ENCODE assay signal across 12 cellular contexts in genomic region chr7:150447966-150448788, GRCh38. TPM values are rescaled to one million over a fixed set of nuclear protein-coding genes. Genes with fewer than 3 reads are reported as not detected.
DNase-seq lines count a peak whose midpoint lies in the region; ATAC-seq, FAIRE-seq and TF ChIP-seq lines count a peak whose summit lies in the region.
"Had no signal": no experiment of that assay in that cellular context is flagged by ENCODE, and none has a peak within 500 bp of the region (broad histone marks: within the 10 kb centered on the region; RNA-seq: fewer than 3 reads in every experiment).

No MANE protein-coding gene starts in this region.

- ATAC-seq in GM19023 (IDR thresholded peaks at IDR 0.05; ENCODE audit: unreplicated experiment) (peak; percentile 4), HG02884 (IDR thresholded peaks at IDR 0.05; ENCODE audit: unreplicated experiment) (no peak), aorta (ENCODE audit: low FRiP score) (no peak), HG02610 (IDR thresholded peaks at IDR 0.05; ENCODE audit: unreplicated experiment) (no peak)

- no peaks in the 10 kb centered on the region for H3K79me2 ChIP-seq in H1 (ENCODE audit: control insufficient read depth in 1 of 2, insufficient read depth in 2 of 2, low read length in 2 of 2)

- TF ChIP-seq CTCF in CD14-positive monocyte (IDR thresholded peaks at IDR 0.05), result no peak
- no peak for TF ChIP-seq CTCF in H1 (IDR thresholded peaks at IDR 0.05; ENCODE audit: control extremely low read depth in 1 of 3, insufficient read depth in 1 of 3, low read depth in 1 of 3, low read length in 3 of 3)
- TF ChIP-seq CTCF in progenitor cell of endocrine pancreas (IDR thresholded peaks at IDR 0.05; ENCODE audit: unreplicated experiment), result no peak

- TF ChIP-seq EP300 in H1 (IDR thresholded peaks at IDR 0.05; ENCODE audit: borderline replicate concordance in 1 of 2, low read depth in 2 of 2, low read length in 2 of 2), result no peak

- WGBS in H1 (ENCODE audit: extremely low coverage in 1 of 2, insufficient coverage in 1 of 2, insufficient read length in 1 of 2, insufficient replicate concordance in 2 of 2, low coverage in 1 of 2, low lambda C conversion rate in 2 of 2, missing lambda C conversion rate in 1 of 2), 2 experiments, result 85% methylated on average over 32 of the region's 32 CpGs; no CpG with 5 or more reads in 1 of the 2 experiments
- 75 to 78% methylated on average over 32 of the region's 32 CpGs for WGBS in aorta, 2 donors

- CTCF ChIA-PET in H1 (lab: Charles Lee; ENCODE audit: partially characterized antibody), result interaction anchor here (0.7 to 3.4 kb wide), 46 partner anchors 8 to 417 kb away, joined by 3 to 12 read pairs (median 4); partner anchors contain the start of genes GIMAP1, GIMAP2, GIMAP4 and TMEM176B

- TF ChIP-seq RAD21 in H1 (IDR thresholded peaks at IDR 0.05 in 1 of 2, conservative IDR thresholded peaks at IDR 0.05 in 1 of 2; ENCODE audit: low read depth in 2 of 2, low read length in 2 of 2), result no peak

- H3K4me2 ChIP-seq in H1 (ENCODE audit: insufficient read depth in 1 of 2, low read depth in 2 of 2, low read length in 2 of 2), result no peak overlapping the region

- peak overlapping the region; percentile 40; the same call in 1 of the 2 replicates for H3K18ac ChIP-seq in H1 (ENCODE audit: extremely low read depth, low read length)

- peaks cover 10% of the 10 kb centered on the region in 2 donors for H3K36me3 Mint-ChIP-seq in CD14-positive monocyte
- H3K36me3 Mint-ChIP-seq in IgD-negative memory B cell, result no peaks in the 10 kb centered on the region
- H3K36me3 Mint-ChIP-seq in progenitor cell of endocrine pancreas (ENCODE audit: insufficient read depth), result no peaks in the 10 kb centered on the region

- no peaks in the 10 kb centered on the region; a peak in 1 of 4 replicates for H3K9me3 ChIP-seq in H1 (ENCODE audit: insufficient read depth in 2 of 2, low read depth in 1 of 2, low read length in 1 of 2)
- peaks cover 3% of the 10 kb centered on the region for H3K9me3 ChIP-seq in aorta (ENCODE audit: control insufficient read depth, low read length)
- H3K9me3 ChIP-seq: ovary, SJCRH30 had no signal

- H3K9ac ChIP-seq in H1 (replicated peaks in 1 of 4; ENCODE audit: extremely low read depth in 1 of 4, low read depth in 3 of 4, low read length in 3 of 4), result no peak overlapping the region

- no peak for TF ChIP-seq POLR2A in H1 (IDR thresholded peaks at IDR 0.05; ENCODE audit: control extremely low read depth in 1 of 2, low read depth in 2 of 2, low read length in 2 of 2)

- H2BK20ac ChIP-seq in H1 (ENCODE audit: low read length), result no peak overlapping the region

- no peaks in the 10 kb centered on the region for H3K23me2 ChIP-seq in H1 (ENCODE audit: low read depth, low read length)

- no peak overlapping the region for H3K14ac ChIP-seq in H1 (ENCODE audit: insufficient read length)

- H3K4me3 ChIP-seq in H1 (ENCODE audit: extremely low read depth in 1 of 4, insufficient read depth in 2 of 4, low read depth in 3 of 4, low read length in 4 of 4) (no peak overlapping the region), aorta (ENCODE audit: low read length in 2 of 2) (no peak overlapping the region)
- H3K4me3 ChIP-seq: ovary, SJCRH30 had no signal

- H3K27me3 Mint-ChIP-seq in CD14-positive monocyte (ENCODE audit: low read depth in 3 of 3) (peaks cover 0 to 8% (median 7%) of the 10 kb centered on the region in 3 donors), IgD-negative memory B cell (peaks cover 15% of the 10 kb centered on the region), progenitor cell of endocrine pancreas (peaks cover 39% of the 10 kb centered on the region)

- peaks cover 0 to 12% (median 4%) of the 10 kb centered on the region in 4 experiments; a peak in 4 of 7 replicates for H3K27me3 ChIP-seq in H1 (replicated peaks in 1 of 4; ENCODE audit: control insufficient read depth in 3 of 4, extremely low read depth in 1 of 4, insufficient read depth in 3 of 4, low read length in 3 of 4)
- H3K27me3 ChIP-seq in aorta (ENCODE audit: control insufficient read depth in 1 of 2, insufficient read depth in 2 of 2, low read length in 1 of 2), result no peaks in the 10 kb centered on the region
- H3K27me3 ChIP-seq: ovary had no signal

- H4K20me1 ChIP-seq in H1 (replicated peaks in 1 of 2; ENCODE audit: control insufficient read depth in 1 of 2, insufficient read depth in 2 of 2, low read length in 2 of 2), result no peaks in the 10 kb centered on the region

- no peak overlapping the region for H3K23ac ChIP-seq in H1 (ENCODE audit: insufficient read length)

- H3K4me1 Mint-ChIP-seq in CD14-positive monocyte (peaks cover 50% of the 10 kb centered on the region), IgD-negative memory B cell (peaks cover 31 to 38% (median 38%) of the 10 kb centered on the region in 3 donors), progenitor cell of endocrine pancreas (ENCODE audit: low read depth) (peaks cover 2% of the 10 kb centered on the region)

- H3K36me3 ChIP-seq in H1 (ENCODE audit: control insufficient read depth in 2 of 4, insufficient read depth in 4 of 4, low read length in 3 of 4) (no peaks in the 10 kb centered on the region), aorta (ENCODE audit: control insufficient read depth in 1 of 2, insufficient read depth in 2 of 2, low read length in 1 of 2) (no peaks in the 10 kb centered on the region)
- H3K36me3 ChIP-seq: ovary, SJCRH30 had no signal

- H2BK5ac ChIP-seq in H1 (ENCODE audit: low read depth, low read length), result no peak overlapping the region

- intact Hi-C loops in CD14-positive monocyte (cut with micrococcal nuclease) (no loop called here), aorta (cut with DNase I) (no loop called here)

- no peak overlapping the region for H3K56ac ChIP-seq in H1 (replicated peaks; ENCODE audit: insufficient read length, low read depth, low read length)

- H3K4ac ChIP-seq in H1 (replicated peaks; ENCODE audit: insufficient read length, low read depth, low read length), result peak overlapping the region; percentile 3

- no peak for DNase-seq in CD14-positive monocyte (ENCODE audit: low spot score)
- DNase-seq in H1 (ENCODE audit: low read depth in 1 of 2, low spot score in 2 of 2), result no peak
- DNase-seq in aorta, result no peak
- no peak for DNase-seq in progenitor cell of endocrine pancreas (ENCODE audit: low spot score, unreplicated experiment)

- no peak for FAIRE-seq in H1 (lab: Jason Lieb, UNC)

- POLR2A ChIA-PET in H1 (lab: Charles Lee; ENCODE audit: partially characterized antibody), result no interaction called here

- no peak overlapping the region; the same call in 1 of the 2 replicates for H2BK15ac ChIP-seq in H1 (ENCODE audit: low read length)

- H2AFZ ChIP-seq in H1 (ENCODE audit: low read length), result no peak overlapping the region

- no peak overlapping the region for H2BK120ac ChIP-seq in H1 (replicated peaks; ENCODE audit: low read depth, low read length)

- H3K27ac ChIP-seq in H1 (ENCODE audit: low read depth, low read length), result no peak overlapping the region
- no peak overlapping the region for H3K27ac ChIP-seq in aorta (ENCODE audit: low read depth in 1 of 2, low read length in 2 of 2)
- H3K27ac ChIP-seq: ovary, SJCRH30 had no signal

- H3K4me3 Mint-ChIP-seq in CD14-positive monocyte (peak overlapping the region; percentile 62 to 77), IgD-negative memory B cell (peak overlapping the region in 2 of 4 donors; percentile 42 to 82), progenitor cell of endocrine pancreas (ENCODE audit: low read depth) (no peak overlapping the region)

- H2AK5ac ChIP-seq in H1 (ENCODE audit: low read depth, low read length), result no peak overlapping the region

- H3K4me1 ChIP-seq in H1 (replicated peaks in 1 of 4; ENCODE audit: control insufficient read depth in 3 of 4, insufficient read depth in 4 of 4, low read length in 3 of 4) (peaks cover 3 to 7% (median 3%) of the 10 kb centered on the region in 4 experiments; a peak in 5 of 7 replicates), aorta (ENCODE audit: control insufficient read depth in 1 of 2, insufficient read depth in 2 of 2, low read length in 2 of 2) (no peaks in the 10 kb centered on the region)

- no peaks in the 10 kb centered on the region for H3K79me1 ChIP-seq in H1 (ENCODE audit: low read depth, low read length)

- H4K91ac ChIP-seq in H1 (replicated peaks; ENCODE audit: insufficient read length, low read length), result no peak overlapping the region

- H3K9me3 Mint-ChIP-seq in CD14-positive monocyte (peaks cover 0 to 2% (median under 1%) of the 10 kb centered on the region in 7 donors), IgD-negative memory B cell (no peaks in the 10 kb centered on the region), progenitor cell of endocrine pancreas (ENCODE audit: low read depth) (no peaks in the 10 kb centered on the region)

- H3K27ac Mint-ChIP-seq in CD14-positive monocyte (peak overlapping the region in 6 of 7 donors; percentile 12 to 90 (median 57)), IgD-negative memory B cell (peak overlapping the region in 2 of 3 donors; percentile 92), progenitor cell of endocrine pancreas (no peak overlapping the region)

- H2BK12ac ChIP-seq in H1 (ENCODE audit: low read depth, low read length), result 0 out of 2 replicates have a peak overlapping the region, but pooled peaks have one; percentile 53

- no peak overlapping the region for H4K8ac ChIP-seq in H1 (ENCODE audit: extremely low read depth, insufficient read depth, low read length)

- no peak overlapping the region for H4K5ac ChIP-seq in H1 (ENCODE audit: insufficient read length, low read depth, low read length)

RNA-seq across cellular contexts. Expression of gene GIMAP8, which starts 2.3 kb away (rescaled TPM):
- polyA plus RNA-seq in CD14-positive monocyte (10 to 100 TPM; 12.0 to 22.5 TPM), IgD-negative memory B cell (1.4 TPM), H1 (2011; rRNA removed) (not detected in 2 replicates), aorta (1 to 10 TPM; 1.6 to 6.6 TPM)
- not detected in 2 replicates for total RNA-seq in H1 (2021; fragmentation: NEBNext Ultra II Directional; extraction: Animal tissue kit (Norgen Biotek cat#: 25700))
- not detected for polyA plus RNA-seq in H1 (2011; cell fraction: cytosol; rRNA removed)
- not detected for polyA plus RNA-seq in H1 (2011; cell fraction: nucleus; rRNA removed)
- not detected in 4 replicates for polyA plus RNA-seq in H1 (2012, experiment 1 of 2)
- polyA plus RNA-seq in H1 (2012, experiment 2 of 2), result not detected
- polyA plus RNA-seq in H1 (2013, experiment 1 of 2), result not detected
- polyA plus RNA-seq in H1 (2013, experiment 2 of 2), result 0.02 TPM
- not detected in 2 replicates for polyA minus RNA-seq in H1 (2011; rRNA and poly(A)+ RNA removed)
- not detected for polyA minus RNA-seq in H1 (2011; cell fraction: cytosol; rRNA and poly(A)+ RNA removed)
- 0.20 TPM for polyA minus RNA-seq in H1 (2011; cell fraction: nucleus; rRNA and poly(A)+ RNA removed)
- total RNA-seq in aorta (10 to 100 TPM; 20.0 to 41.4 TPM), progenitor cell of endocrine pancreas (not detected in 2 replicates)
- total RNA-seq: Calu3, kidney epithelial cell, SJCRH30 had no signal
